10 cellular contexts compared by ENCODE assay signal in genomic region chr9:38017149-38017884, GRCh38. TPM values are rescaled to one million over a fixed set of nuclear protein-coding genes. Genes with fewer than 3 reads are reported as not detected.
DNase-seq lines count a peak whose midpoint lies in the region; ATAC-seq lines count a peak whose summit lies in the region.
"Had no signal": no experiment of that assay in that cellular context is flagged by ENCODE, and none has a peak within 500 bp of the region (broad histone marks: within the 10 kb centered on the region; RNA-seq: fewer than 3 reads in every experiment).

No MANE protein-coding gene starts in this region.

- ATAC-seq in GM21576 (IDR thresholded peaks at IDR 0.05; ENCODE audit: unreplicated experiment) (no peak), GM18858 (IDR thresholded peaks at IDR 0.05; ENCODE audit: unreplicated experiment) (no peak)
- ATAC-seq: GM12878 had no signal

- peak; percentile 55 for DNase-seq in GM04503 (ENCODE audit: low read depth)
- DNase-seq in astrocyte of the hippocampus (ENCODE audit: low read depth, low spot score), result peak; percentile 96
- peak in 49 of 51 donors; percentile 30 to 91 (median 76) for DNase-seq in hypothalamus (lab: John Stamatoyannopoulos, UW)
- peak; percentile 94 for DNase-seq in renal cortical epithelial cell (ENCODE audit: low read depth)
- DNase-seq in NCI-H2196 (lab: John Stamatoyannopoulos, UW; ENCODE audit: unreplicated experiment), result no peak
- DNase-seq in DMS 273 treated with DMSO at 0.1 percent for 48 hours (lab: John Stamatoyannopoulos, UW), result no peak
- DNase-seq: NCI-H1417 treated with DMSO at 0.1 percent for 48 hours had no signal

RNA-seq across cellular contexts. Expression of gene SHB, which starts 51.7 kb away (rescaled TPM):
- 36.6 and 37.3 TPM in 2 replicates for total RNA-seq in renal cortical epithelial cell

Comparison
In these comparisons a context has a peak if more than half of its experiments do, and no peak if none do; other contexts are left out.
1. DNase-seq: peak in GM04503 (single experiment), astrocyte of the hippocampus (single experiment), hypothalamus (49 of 51) and renal cortical epithelial cell (single experiment); none in NCI-H2196 (single experiment) and DMS 273 treated with DMSO at 0.1 percent for 48 hours (single experiment).